Comparison of ENCODE assay signal across 1 cellular context in genomic region chr12:4353785-4354208, GRCh38.
TF ChIP-seq lines count a peak whose summit lies in the region.

No MANE protein-coding gene starts in this region.

TF ChIP-seq in H1, 55 proteins besides CTCF, POLR2A, EP300 and RAD21:
- TF ChIP-seq GTF2F1 (IDR thresholded peaks at IDR 0.05; ENCODE audit: borderline replicate concordance, low read depth, low read length) (no peak), SAP30 (IDR thresholded peaks at IDR 0.05; ENCODE audit: insufficient read depth, insufficient replicate concordance, low read length) (no peak), EGR1 (IDR thresholded peaks at IDR 0.05; ENCODE audit: borderline replicate concordance, low read depth, low read length) (no peak), CHD2 (IDR thresholded peaks at IDR 0.05; ENCODE audit: low read length) (no peak), KDM1A (IDR thresholded peaks at IDR 0.05; ENCODE audit: borderline replicate concordance, low read length) (no peak), FOSL1 (IDR thresholded peaks at IDR 0.05; ENCODE audit: insufficient read depth, low read depth, low read length) (no peak), GABPA (IDR thresholded peaks at IDR 0.05; ENCODE audit: borderline replicate concordance, insufficient read depth, low read length) (no peak), POU5F1 (IDR thresholded peaks at IDR 0.05; ENCODE audit: low read depth, low read length) (no peak), SRF (IDR thresholded peaks at IDR 0.05; ENCODE audit: low read depth, low read length) (no peak), SIN3A (conservative IDR thresholded peaks at IDR 0.05 in 1 of 2, IDR thresholded peaks at IDR 0.05 in 1 of 2; ENCODE audit: low read depth in 1 of 2, low read length in 2 of 2) (no peak), POLR2AphosphoS5 (IDR thresholded peaks at IDR 0.05; ENCODE audit: low read depth, low read length) (no peak), RNF2 (IDR thresholded peaks at IDR 0.05; ENCODE audit: borderline replicate concordance, low read depth, low read length, missing control alignments, poor library complexity, severe bottlenecking) (no peak), BCL11A (IDR thresholded peaks at IDR 0.05; ENCODE audit: low read depth in 2 of 2, low read length in 2 of 2) (no peak), RBBP5 (IDR thresholded peaks at IDR 0.05; ENCODE audit: borderline replicate concordance, low read depth, low read length) (no peak), TBP (IDR thresholded peaks at IDR 0.05; ENCODE audit: low read depth, low read length) (no peak), EZH2 (IDR thresholded peaks at IDR 0.05; ENCODE audit: low read depth, low read length, severe bottlenecking) (no peak), JUN (IDR thresholded peaks at IDR 0.05; ENCODE audit: low read depth, low read length) (no peak), ATF3 (IDR thresholded peaks at IDR 0.05; ENCODE audit: insufficient read depth, low read depth, low read length) (no peak)
